Comparison of ENCODE assay signal across 10 cellular contexts in the genomic region with DNA sequence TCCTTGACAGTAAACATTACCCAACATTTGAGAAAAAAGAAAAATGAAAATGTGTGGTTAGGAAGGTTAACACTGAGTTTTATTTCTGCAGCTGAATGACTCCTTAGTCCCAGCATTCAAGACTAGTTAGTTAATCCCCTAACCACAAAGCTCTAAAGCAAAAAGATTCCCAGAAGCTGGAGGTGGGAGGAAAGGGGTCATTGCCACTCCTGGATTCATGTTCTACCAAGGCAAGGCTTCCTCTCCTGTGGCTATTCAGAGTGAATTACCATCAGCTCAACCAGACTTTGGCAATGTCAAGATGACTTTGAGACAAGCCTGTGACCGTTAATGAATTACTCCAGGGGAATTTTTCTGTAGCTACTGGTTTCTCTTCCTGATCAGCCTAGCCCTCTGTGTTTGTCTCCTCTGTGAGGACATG.
DNase-seq lines count a peak whose midpoint lies in the region; ATAC-seq and TF ChIP-seq lines count a peak whose summit lies in the region.
"Had no signal": no experiment of that assay in that cellular context is flagged by ENCODE, and none has a peak within 500 bp of the region (broad histone marks: within the 10 kb centered on the region; RNA-seq: fewer than 3 reads in every experiment).

No MANE protein-coding gene starts in this region.

- TF ChIP-seq POLR2A in suprapubic skin (IDR thresholded peaks at IDR 0.05): no peak

- H3K9me3 ChIP-seq in suprapubic skin: no peaks in the 10 kb centered on the region

- no peaks in the 10 kb centered on the region for H3K4me1 ChIP-seq in suprapubic skin

- no peak overlapping the region for H3K27ac ChIP-seq in suprapubic skin

- H3K27me3 ChIP-seq in suprapubic skin: peaks cover 4% of the 10 kb centered on the region

- no peak for TF ChIP-seq EP300 in suprapubic skin (IDR thresholded peaks at IDR 0.05)

- DNase-seq in glomerular visceral epithelial cell (ENCODE audit: extremely low spot score) (peak; percentile 48), NCI-H748 (lab: John Stamatoyannopoulos, UW; ENCODE audit: unreplicated experiment) (no peak), SW 1271 (lab: John Stamatoyannopoulos, UW) (no peak), suprapubic skin (ENCODE audit: low spot score in 2 of 2) (no peak)
- DNase-seq: activated gamma-delta T cell, KG1 had no signal

- no peak overlapping the region for H3K4me3 ChIP-seq in suprapubic skin

- TF ChIP-seq CTCF in suprapubic skin (IDR thresholded peaks at IDR 0.05): no peak

- ATAC-seq in GM18520 (IDR thresholded peaks at IDR 0.05; ENCODE audit: unreplicated experiment): peak; percentile 92
- ATAC-seq in GM21447 (IDR thresholded peaks at IDR 0.05; ENCODE audit: unreplicated experiment): peak; percentile 96
- ATAC-seq in HG03342 (IDR thresholded peaks at IDR 0.05; ENCODE audit: unreplicated experiment): peak; percentile 95
- no peak for ATAC-seq in GM19328 (IDR thresholded peaks at IDR 0.05; ENCODE audit: unreplicated experiment)

- WGBS in suprapubic skin: 63% methylated on average over 1 of the region's 1 CpG

- H3K36me3 ChIP-seq in suprapubic skin: no peaks in the 10 kb centered on the region
